ENCODE assay signal across 1 cellular context in genomic region chr3:50230833-50231125, GRCh38.
TF ChIP-seq lines count a peak whose summit lies in the region.

No MANE protein-coding gene starts in this region.

TF ChIP-seq in IMR-90, 13 proteins besides CTCF, POLR2A, EP300 and RAD21:
- TF ChIP-seq USF2 (IDR thresholded peaks at IDR 0.05; ENCODE audit: low read depth, low read length), result no peak
- no peak for TF ChIP-seq CHD1 (IDR thresholded peaks at IDR 0.05; ENCODE audit: low read depth, low read length)
- TF ChIP-seq MAFK (IDR thresholded peaks at IDR 0.05; ENCODE audit: low read depth, low read length), result peak; percentile 43; the same call in 1 of the 2 replicates
- no peak for TF ChIP-seq MAZ (IDR thresholded peaks at IDR 0.05; ENCODE audit: borderline replicate concordance, low read depth, low read length)
- TF ChIP-seq SMC3 (IDR thresholded peaks at IDR 0.05; ENCODE audit: low read depth, low read length), result no peak
- peak; percentile 65 for TF ChIP-seq CEBPB (IDR thresholded peaks at IDR 0.05; ENCODE audit: low read depth, low read length)
